Comparison of ENCODE assay signal across 15 cellular contexts in genomic region chr17:82226809-82227628, GRCh38. TPM values are rescaled to one million over a fixed set of nuclear protein-coding genes. Genes with fewer than 3 reads are reported as not detected.
DNase-seq lines count a peak whose midpoint lies in the region; ATAC-seq, FAIRE-seq and TF ChIP-seq lines count a peak whose summit lies in the region.
"Had no signal": no experiment of that assay in that cellular context is flagged by ENCODE, and none has a peak within 500 bp of the region (broad histone marks: within the 10 kb centered on the region; RNA-seq: fewer than 3 reads in every experiment).

No MANE protein-coding gene starts in this region.

- H3K4me1 Mint-ChIP-seq in activated CD8-positive, alpha-beta T cell treated with anti-CD3 and anti-CD28 coated beads for 36 hours (ENCODE audit: low read depth), result peaks cover 3% of the 10 kb centered on the region
- peaks cover 7 to 13% (median 7%) of the 10 kb centered on the region in 3 donors for H3K4me1 Mint-ChIP-seq in naive B cell

- ATAC-seq in HepG2 (peak; percentile 5; the same call in 1 of the 3 replicates), right lobe of liver (no peak), naive B cell (ENCODE audit: low read depth in 2 of 2) (no peak), aorta (ENCODE audit: low FRiP score) (no peak)
- ATAC-seq in activated CD8-positive, alpha-beta T cell treated with anti-CD3 and anti-CD28 coated beads for 36 hours, result no peak
- ATAC-seq: lower lobe of right lung, PC-3 had no signal

- CTCF ChIA-PET in HepG2 (lab: Yijun Ruan, JAX; ENCODE audit: low intra/inter-chr PET ratio, low total read pairs), result no interaction called here
- CTCF ChIA-PET in activated CD8-positive, alpha-beta T cell treated with anti-CD3 and anti-CD28 coated beads for 36 hours (lab: Charles Lee), result interaction anchor here (1.6 kb wide), 1 partner anchor 21 kb away, joined by 4 read pairs; no protein-coding TSS in a partner anchor

- DNase-seq in HepG2 (ENCODE audit: low spot score), result no peak
- DNase-seq in right lobe of liver, result no peak
- DNase-seq in activated CD8-positive, alpha-beta T cell treated with anti-CD3 and anti-CD28 coated beads for 36 hours, result no peak
- DNase-seq in naive B cell, result no peak
- peak; percentile 48 to 67 for DNase-seq in aorta
- DNase-seq in DMS114 treated with DMSO at 0.1 percent for 48 hours (lab: John Stamatoyannopoulos, UW; ENCODE audit: unreplicated experiment), result no peak
- no peak for DNase-seq in hypothalamus (lab: John Stamatoyannopoulos, UW)
- DNase-seq in LoVo (ENCODE audit: low spot score), result no peak
- DNase-seq: activated CD4-positive, alpha-beta T cell treated with anti-CD3 and anti-CD28 coated beads for 4 hours; activated effector memory CD4-positive, alpha-beta T cell treated with anti-CD3 and anti-CD28 coated beads, Interleukin-2, amount 50 U/mL, for 16 hours; lower lobe of right lung; NCI-H2029 treated with DMSO at 0.1 percent for 48 hours; NCI-H524 treated with DMSO at 0.1 percent for 48 hours; PC-3 had no signal

- H3K4me1 ChIP-seq in HepG2 (ENCODE audit: insufficient read depth, low read length) (peaks cover 52% of the 10 kb centered on the region), right lobe of liver (peaks cover 0 to 14% (median 3%) of the 10 kb centered on the region in 4 donors), aorta (ENCODE audit: control insufficient read depth in 1 of 2, insufficient read depth in 2 of 2, low read length in 2 of 2) (no peaks in the 10 kb centered on the region)

- H3K27me3 ChIP-seq in HepG2 (ENCODE audit: control insufficient read depth in 1 of 2, insufficient read depth in 2 of 2, low read length in 2 of 2) (no peaks in the 10 kb centered on the region; a peak in 1 of 5 replicates), right lobe of liver (no peaks in the 10 kb centered on the region), aorta (ENCODE audit: control insufficient read depth in 1 of 2, insufficient read depth in 2 of 2, low read length in 1 of 2) (peaks cover 0 to 3% of the 10 kb centered on the region in 2 donors)

- no TSS peak for BruUV-seq in HepG2 (replicated peaks; lab: Mats Ljungman, UMichigan)

- TF ChIP-seq CTCF in HepG2 (CRISPR knock-in tag; IDR thresholded peaks at IDR 0.05) (peak; percentile 19; the same call in 1 of the 2 replicates), right lobe of liver (IDR thresholded peaks at IDR 0.05) (no peak)
- TF ChIP-seq CTCF in activated CD8-positive, alpha-beta T cell treated with anti-CD3 and anti-CD28 coated beads for 36 hours (IDR thresholded peaks at IDR 0.05), result no peak

- intact Hi-C loops in HepG2 (cut with micrococcal nuclease; ENCODE audit: unreplicated experiment), result no loop called here
- intact Hi-C loops in right lobe of liver (cut with DNase I), result no loop called here
- intact Hi-C loops in activated CD8-positive, alpha-beta T cell treated with anti-CD3 and anti-CD28 coated beads for 36 hours (cut with micrococcal nuclease), result no loop called here
- intact Hi-C loops in aorta (cut with DNase I), result no loop called here

- TF ChIP-seq EP300 in HepG2 (IDR thresholded peaks at IDR 0.05; ENCODE audit: low read depth in 2 of 2, low read length in 2 of 2) (no peak), HepG2 (CRISPR knock-in tag; IDR thresholded peaks at IDR 0.05; ENCODE audit: borderline replicate concordance) (peak; percentile 32; the same call in 1 of the 2 replicates)

- H3K4me3 Mint-ChIP-seq in activated CD8-positive, alpha-beta T cell treated with anti-CD3 and anti-CD28 coated beads for 36 hours, result peak overlapping the region; percentile 26
- H3K4me3 Mint-ChIP-seq in naive B cell, result peak overlapping the region in 6 of 8 donors; percentile 32 to 87 (median 66)

- no peaks in the 10 kb centered on the region for H3K9me3 Mint-ChIP-seq in activated CD8-positive, alpha-beta T cell treated with anti-CD3 and anti-CD28 coated beads for 36 hours
- H3K9me3 Mint-ChIP-seq in naive B cell, result no peaks in the 10 kb centered on the region

- no peak overlapping the region for H2AFZ ChIP-seq in HepG2 (ENCODE audit: low read length)

- FAIRE-seq in HepG2 (lab: Jason Lieb, UNC), result no peak

- H3K36me3 ChIP-seq in HepG2 (replicated peaks in 1 of 2; ENCODE audit: control insufficient read depth in 1 of 2, insufficient read depth in 2 of 2, low read length in 2 of 2) (no peaks in the 10 kb centered on the region), right lobe of liver (no peaks in the 10 kb centered on the region), aorta (ENCODE audit: control insufficient read depth in 1 of 2, insufficient read depth in 2 of 2, low read length in 1 of 2) (no peaks in the 10 kb centered on the region)
- H3K36me3 ChIP-seq: lower lobe of right lung had no signal

- peak overlapping the region; percentile 95 for H3K4me2 ChIP-seq in HepG2 (ENCODE audit: low read depth, low read length)

- no peak for TF ChIP-seq RAD21 in HepG2 (CRISPR knock-in tag; IDR thresholded peaks at IDR 0.05)

- H3K79me2 ChIP-seq in HepG2 (ENCODE audit: insufficient read depth, low read length), result peaks cover 28% of the 10 kb centered on the region

- peak overlapping the region; percentile 66 for H3K9ac ChIP-seq in HepG2 (ENCODE audit: insufficient read depth, low read depth, low read length)

- peak overlapping the region; percentile 27 for H3K27ac ChIP-seq in HepG2 (ENCODE audit: extremely low read length, insufficient read depth, low read length)
- no peak overlapping the region for H3K27ac ChIP-seq in right lobe of liver
- H3K27ac ChIP-seq in aorta (ENCODE audit: low read depth in 1 of 2, low read length in 2 of 2), result no peak overlapping the region

- no peaks in the 10 kb centered on the region for H3K27me3 Mint-ChIP-seq in activated CD8-positive, alpha-beta T cell treated with anti-CD3 and anti-CD28 coated beads for 36 hours
- no peaks in the 10 kb centered on the region for H3K27me3 Mint-ChIP-seq in naive B cell

- peaks cover 25% of the 10 kb centered on the region for H4K20me1 ChIP-seq in HepG2 (ENCODE audit: insufficient read depth, low read length)

- peak overlapping the region; percentile 55 for H3K27ac Mint-ChIP-seq in activated CD8-positive, alpha-beta T cell treated with anti-CD3 and anti-CD28 coated beads for 36 hours
- H3K27ac Mint-ChIP-seq in naive B cell, result peak overlapping the region in 3 of 6 donors; percentile 56 to 95 (median 73)

- in situ Hi-C loops in HepG2 (cut with HindIII; ENCODE audit: extremely low pct_ligation_motif_present, low pct_unique_long_range_greater_than_20kb), result no loop called here

- H3K4me3 ChIP-seq in HepG2 (replicated peaks in 1 of 3; ENCODE audit: insufficient read depth in 1 of 3, low read depth in 2 of 3, low read length in 3 of 3) (peak overlapping the region; percentile 8 to 77 (median 60); a peak in 4 of 6 replicates), right lobe of liver (no peak overlapping the region), aorta (ENCODE audit: low read length in 2 of 2) (no peak overlapping the region)

- H3K36me3 Mint-ChIP-seq in activated CD8-positive, alpha-beta T cell treated with anti-CD3 and anti-CD28 coated beads for 36 hours (ENCODE audit: low read depth), result peaks cover 6% of the 10 kb centered on the region
- H3K36me3 Mint-ChIP-seq in naive B cell, result no peaks in the 10 kb centered on the region
- H3K36me3 Mint-ChIP-seq: brain had no signal

- WGBS in HepG2 (ENCODE audit: low lambda C conversion rate), result 37% methylated on average over 8 of the region's 16 CpGs
- 100% methylated on average over 2 of the region's 16 CpGs for WGBS in right lobe of liver (ENCODE audit: insufficient coverage, low coverage, low lambda C conversion rate, missing lambda C conversion rate)
- WGBS in aorta, 2 donors, result 90 to 93% methylated on average over 14 to 16 of the region's 16 CpGs

- POLR2A ChIA-PET in HepG2 (lab: Yijun Ruan, JAX), result interaction anchor here (1.0 to 3.2 kb wide), 6 partner anchors 9 to 250 kb away, joined by 3 to 29 read pairs (median 8); partner anchors contain the start of gene CCDC57
- POLR2A ChIA-PET in activated CD8-positive, alpha-beta T cell treated with anti-CD3 and anti-CD28 coated beads for 36 hours (lab: Charles Lee), result interaction anchor here (0.9 to 1.3 kb wide), 2 partner anchors 13 to 15 kb away, joined by 3 read pairs; partner anchors contain the start of gene CCDC57

- H3K9me3 ChIP-seq in HepG2 (ENCODE audit: low read length), result no peaks in the 10 kb centered on the region
- H3K9me3 ChIP-seq in right lobe of liver, result no peaks in the 10 kb centered on the region
- no peaks in the 10 kb centered on the region for H3K9me3 ChIP-seq in aorta (ENCODE audit: control insufficient read depth, low read length)
- H3K9me3 ChIP-seq: lower lobe of right lung had no signal

- no peak for TF ChIP-seq POLR2A in HepG2 (IDR thresholded peaks at IDR 0.05; ENCODE audit: insufficient read depth in 1 of 2, low read depth in 2 of 2, low read length in 2 of 2)
- no peak for TF ChIP-seq POLR2A in right lobe of liver (IDR thresholded peaks at IDR 0.05)

RNA-seq across cellular contexts. Expression of gene SLC16A3, which starts 1.8 kb away (rescaled TPM):
- 99.9 and 242 TPM in 2 replicates for total RNA-seq in HepG2 (2016; rRNA removed; fragmentation: Illumina TruSeq; extraction: Trizol)
- total RNA-seq in HepG2 (2016; cell fraction: cytosol; rRNA removed; fragmentation: Illumina TruSeq; extraction: Trizol; ENCODE audit: low read depth), result 51.0 and 61.4 TPM in 2 replicates
- total RNA-seq in HepG2 (2016; cell fraction: insoluble cytoplasmic fraction; rRNA removed; fragmentation: Illumina TruSeq; extraction: Trizol), result 83.6 and 248 TPM in 2 replicates
- total RNA-seq in HepG2 (2016; cell fraction: membrane; rRNA removed; fragmentation: Illumina TruSeq; extraction: Trizol), result 88.3 and 97.4 TPM in 2 replicates
- 164 and 200 TPM in 2 replicates for total RNA-seq in HepG2 (2016; cell fraction: nucleus; rRNA removed; fragmentation: Illumina TruSeq; extraction: Trizol)
- 349 and 598 TPM in 2 replicates for polyA plus RNA-seq in HepG2 (2011; rRNA removed)
- 384 and 554 TPM in 2 replicates for polyA plus RNA-seq in HepG2 (2011; cell fraction: cytosol; rRNA removed)
- polyA plus RNA-seq in HepG2 (2011; cell fraction: nucleus; rRNA removed), result 293 and 327 TPM in 2 replicates
- 348 and 404 TPM in 2 replicates for polyA plus RNA-seq in HepG2 (2012)
- 38.7 and 40.7 TPM in 2 replicates for polyA plus RNA-seq in HepG2 (2016; cell fraction: cytosol; fragmentation: Illumina TruSeq; extraction: Trizol; ENCODE audit: low read depth)
- polyA plus RNA-seq in HepG2 (2016; cell fraction: insoluble cytoplasmic fraction; fragmentation: Illumina TruSeq; extraction: Trizol; ENCODE audit: low read depth), result 95.9 and 111 TPM in 2 replicates
- 61.0 and 65.9 TPM in 2 replicates for polyA plus RNA-seq in HepG2 (2016; cell fraction: membrane; fragmentation: Illumina TruSeq; extraction: Trizol; ENCODE audit: low read depth)
- polyA plus RNA-seq in HepG2 (2016; cell fraction: nucleus; fragmentation: Illumina TruSeq; extraction: Trizol; ENCODE audit: insufficient read depth, low read depth), result 334 and 368 TPM in 2 replicates
- polyA minus RNA-seq in HepG2 (2011; rRNA and poly(A)+ RNA removed; ENCODE audit: low replicate concordance), result 181 and 1,731 TPM in 2 replicates
- polyA minus RNA-seq in HepG2 (2011; cell fraction: cytosol; rRNA and poly(A)+ RNA removed), result 365 and 408 TPM in 2 replicates
- 137 and 145 TPM in 2 replicates for polyA minus RNA-seq in HepG2 (2011; cell fraction: nucleus; rRNA and poly(A)+ RNA removed)
- 10 to 100 TPM in 2 of 6 experiments, 1 to 10 TPM in 4; 4.1 to 34.0 (median 7.3) TPM for total RNA-seq in right lobe of liver
- 100 to 1,000 TPM; 183 to 193 TPM for total RNA-seq in activated CD8-positive, alpha-beta T cell treated with anti-CD3 and anti-CD28 coated beads for 36 hours
- polyA plus RNA-seq in naive B cell (ENCODE audit: low read depth in 6 of 6), result 1 to 10 TPM; 1.9 to 3.6 (median 1.9) TPM
- 10 to 100 TPM; 55.6 to 96.9 TPM for total RNA-seq in aorta
- polyA plus RNA-seq in aorta, result 10 to 100 TPM in 1 of 2 donors, 1 to 10 TPM in 1; 7.6 to 20.3 TPM

RNA-seq across cellular contexts. Expression of gene CCDC57, which starts 14.4 kb away (rescaled TPM):
- total RNA-seq in HepG2 (2016; rRNA removed; fragmentation: Illumina TruSeq; extraction: Trizol), result 54.8 and 59.9 TPM in 2 replicates
- total RNA-seq in HepG2 (2016; cell fraction: cytosol; rRNA removed; fragmentation: Illumina TruSeq; extraction: Trizol; ENCODE audit: low read depth), result 85.1 and 122 TPM in 2 replicates
- 54.5 and 62.8 TPM in 2 replicates for total RNA-seq in HepG2 (2016; cell fraction: insoluble cytoplasmic fraction; rRNA removed; fragmentation: Illumina TruSeq; extraction: Trizol)
- total RNA-seq in HepG2 (2016; cell fraction: membrane; rRNA removed; fragmentation: Illumina TruSeq; extraction: Trizol), result 78.3 and 105 TPM in 2 replicates
- 40.6 and 45.1 TPM in 2 replicates for total RNA-seq in HepG2 (2016; cell fraction: nucleus; rRNA removed; fragmentation: Illumina TruSeq; extraction: Trizol)
- polyA plus RNA-seq in HepG2 (2011; rRNA removed), result 59.3 and 69.8 TPM in 2 replicates
- 59.9 and 140 TPM in 2 replicates for polyA plus RNA-seq in HepG2 (2011; cell fraction: cytosol; rRNA removed)
- polyA plus RNA-seq in HepG2 (2011; cell fraction: nucleus; rRNA removed), result 103 and 130 TPM in 2 replicates
- polyA plus RNA-seq in HepG2 (2012), result 48.8 and 63.7 TPM in 2 replicates
- polyA plus RNA-seq in HepG2 (2016; cell fraction: cytosol; fragmentation: Illumina TruSeq; extraction: Trizol; ENCODE audit: low read depth), result 113 and 149 TPM in 2 replicates
- 62.5 and 66.4 TPM in 2 replicates for polyA plus RNA-seq in HepG2 (2016; cell fraction: insoluble cytoplasmic fraction; fragmentation: Illumina TruSeq; extraction: Trizol; ENCODE audit: low read depth)
- 95.1 and 110 TPM in 2 replicates for polyA plus RNA-seq in HepG2 (2016; cell fraction: membrane; fragmentation: Illumina TruSeq; extraction: Trizol; ENCODE audit: low read depth)
- 121 and 124 TPM in 2 replicates for polyA plus RNA-seq in HepG2 (2016; cell fraction: nucleus; fragmentation: Illumina TruSeq; extraction: Trizol; ENCODE audit: insufficient read depth, low read depth)
- 23.1 and 32.6 TPM in 2 replicates for polyA minus RNA-seq in HepG2 (2011; rRNA and poly(A)+ RNA removed; ENCODE audit: low replicate concordance)
- 18.1 and 19.8 TPM in 2 replicates for polyA minus RNA-seq in HepG2 (2011; cell fraction: cytosol; rRNA and poly(A)+ RNA removed)
- 27.6 and 37.2 TPM in 2 replicates for polyA minus RNA-seq in HepG2 (2011; cell fraction: nucleus; rRNA and poly(A)+ RNA removed)
- total RNA-seq in right lobe of liver, result 10 to 100 TPM; 10.1 to 37.4 (median 17.2) TPM
- 10 to 100 TPM; 56.6 to 64.2 TPM for total RNA-seq in activated CD8-positive, alpha-beta T cell treated with anti-CD3 and anti-CD28 coated beads for 36 hours
- polyA plus RNA-seq in naive B cell (ENCODE audit: low read depth in 6 of 6), result 10 to 100 TPM; 15.9 to 31.8 (median 26.5) TPM
- 10 to 100 TPM; 31.2 to 53.4 TPM for total RNA-seq in aorta
- polyA plus RNA-seq in aorta, result 100 to 1,000 TPM in 1 of 2 donors, 10 to 100 TPM in 1; 17.8 to 145 TPM

RNA-seq across cellular contexts. Expression of gene CSNK1D, which starts 46.5 kb away (rescaled TPM):
- total RNA-seq in HepG2 (2016; rRNA removed; fragmentation: Illumina TruSeq; extraction: Trizol) (28.4 and 31.5 TPM in 2 replicates), right lobe of liver (10 to 100 TPM; 32.7 to 73.0 (median 45.9) TPM), aorta (100 to 1,000 TPM; 130 to 153 TPM)
- 19.2 and 20.4 TPM in 2 replicates for total RNA-seq in HepG2 (2016; cell fraction: cytosol; rRNA removed; fragmentation: Illumina TruSeq; extraction: Trizol; ENCODE audit: low read depth)
- 23.0 and 34.1 TPM in 2 replicates for total RNA-seq in HepG2 (2016; cell fraction: insoluble cytoplasmic fraction; rRNA removed; fragmentation: Illumina TruSeq; extraction: Trizol)
- total RNA-seq in HepG2 (2016; cell fraction: membrane; rRNA removed; fragmentation: Illumina TruSeq; extraction: Trizol), result 24.3 and 26.6 TPM in 2 replicates
- total RNA-seq in HepG2 (2016; cell fraction: nucleus; rRNA removed; fragmentation: Illumina TruSeq; extraction: Trizol), result 42.8 and 45.6 TPM in 2 replicates
- polyA plus RNA-seq in HepG2 (2011; rRNA removed) (128 and 148 TPM in 2 replicates), naive B cell (ENCODE audit: low read depth in 6 of 6) (10 to 100 TPM; 27.7 to 78.6 (median 63.4) TPM), aorta (10 to 100 TPM; 39.9 to 73.4 TPM)
- 81.5 and 90.2 TPM in 2 replicates for polyA plus RNA-seq in HepG2 (2011; cell fraction: cytosol; rRNA removed)
- polyA plus RNA-seq in HepG2 (2011; cell fraction: nucleus; rRNA removed), result 1,010 and 1,066 TPM in 2 replicates
- 164 and 234 TPM in 2 replicates for polyA plus RNA-seq in HepG2 (2012)
- polyA plus RNA-seq in HepG2 (2016; cell fraction: cytosol; fragmentation: Illumina TruSeq; extraction: Trizol; ENCODE audit: low read depth), result 19.6 and 21.8 TPM in 2 replicates
- 71.8 and 89.7 TPM in 2 replicates for polyA plus RNA-seq in HepG2 (2016; cell fraction: insoluble cytoplasmic fraction; fragmentation: Illumina TruSeq; extraction: Trizol; ENCODE audit: low read depth)
- polyA plus RNA-seq in HepG2 (2016; cell fraction: membrane; fragmentation: Illumina TruSeq; extraction: Trizol; ENCODE audit: low read depth), result 40.8 and 42.7 TPM in 2 replicates
- 316 and 342 TPM in 2 replicates for polyA plus RNA-seq in HepG2 (2016; cell fraction: nucleus; fragmentation: Illumina TruSeq; extraction: Trizol; ENCODE audit: insufficient read depth, low read depth)
- 78.0 and 103 TPM in 2 replicates for polyA minus RNA-seq in HepG2 (2011; rRNA and poly(A)+ RNA removed; ENCODE audit: low replicate concordance)
- 51.7 and 60.9 TPM in 2 replicates for polyA minus RNA-seq in HepG2 (2011; cell fraction: cytosol; rRNA and poly(A)+ RNA removed)
- 117 and 118 TPM in 2 replicates for polyA minus RNA-seq in HepG2 (2011; cell fraction: nucleus; rRNA and poly(A)+ RNA removed)
- total RNA-seq in activated CD8-positive, alpha-beta T cell treated with anti-CD3 and anti-CD28 coated beads for 36 hours, result 10 to 100 TPM; 90.6 to 97.0 TPM

Comparison
In these comparisons a context has a peak if more than half of its experiments do, and no peak if none do; other contexts are left out.
1. H3K4me3 ChIP-seq: peak in HepG2 (3 of 3); none in right lobe of liver (0 of 3) and aorta (0 of 2).
2. DNase-seq: peak in aorta (2 of 2); none in HepG2 (single experiment), right lobe of liver (0 of 3), activated CD8-positive, alpha-beta T cell treated with anti-CD3 and anti-CD28 coated beads for 36 hours (single experiment), naive B cell (single experiment), DMS114 treated with DMSO at 0.1 percent for 48 hours (single experiment), hypothalamus (0 of 51) and LoVo (single experiment).